1 cellular context compared by ENCODE assay signal in the genomic region with DNA sequence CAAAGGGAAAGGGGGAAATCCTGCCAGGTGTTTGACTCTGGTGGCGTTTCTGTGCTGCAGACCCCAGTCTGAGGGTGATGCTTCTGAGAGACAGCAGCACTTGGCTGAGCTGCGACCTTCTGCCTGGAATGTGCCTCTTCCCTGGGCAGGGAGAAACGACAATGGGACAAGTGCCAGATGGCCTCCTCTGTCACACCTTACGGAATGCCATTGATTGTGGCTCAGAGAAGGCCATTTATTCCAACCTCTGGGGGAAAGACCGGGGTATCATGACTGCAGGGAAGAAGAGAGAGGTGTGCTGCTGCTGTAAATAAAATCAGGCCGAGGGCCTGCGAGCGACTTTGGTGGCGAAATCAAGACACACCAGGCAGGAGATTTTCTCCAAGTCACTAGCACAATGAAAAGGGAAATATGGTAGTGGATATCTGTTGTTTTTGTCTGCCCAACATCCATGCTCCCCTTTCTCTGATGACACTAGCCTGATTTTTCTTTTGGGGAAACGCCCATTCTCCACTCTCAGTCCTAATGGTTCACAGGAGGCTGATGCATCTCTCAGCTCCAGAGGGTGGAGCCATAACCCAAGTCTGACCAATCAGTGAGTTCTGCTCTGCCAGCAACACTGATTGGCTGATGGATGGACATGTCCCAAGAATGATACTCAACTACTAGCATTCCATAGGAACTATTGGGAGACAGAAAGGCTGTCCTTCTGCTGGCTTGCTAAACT.
TF ChIP-seq lines count a peak whose summit lies in the region.

No MANE protein-coding gene starts in this region.

TF ChIP-seq in GM23338, 12 proteins besides CTCF, POLR2A, EP300 and RAD21 (continued from another document):
- TF ChIP-seq, protein P1, sequence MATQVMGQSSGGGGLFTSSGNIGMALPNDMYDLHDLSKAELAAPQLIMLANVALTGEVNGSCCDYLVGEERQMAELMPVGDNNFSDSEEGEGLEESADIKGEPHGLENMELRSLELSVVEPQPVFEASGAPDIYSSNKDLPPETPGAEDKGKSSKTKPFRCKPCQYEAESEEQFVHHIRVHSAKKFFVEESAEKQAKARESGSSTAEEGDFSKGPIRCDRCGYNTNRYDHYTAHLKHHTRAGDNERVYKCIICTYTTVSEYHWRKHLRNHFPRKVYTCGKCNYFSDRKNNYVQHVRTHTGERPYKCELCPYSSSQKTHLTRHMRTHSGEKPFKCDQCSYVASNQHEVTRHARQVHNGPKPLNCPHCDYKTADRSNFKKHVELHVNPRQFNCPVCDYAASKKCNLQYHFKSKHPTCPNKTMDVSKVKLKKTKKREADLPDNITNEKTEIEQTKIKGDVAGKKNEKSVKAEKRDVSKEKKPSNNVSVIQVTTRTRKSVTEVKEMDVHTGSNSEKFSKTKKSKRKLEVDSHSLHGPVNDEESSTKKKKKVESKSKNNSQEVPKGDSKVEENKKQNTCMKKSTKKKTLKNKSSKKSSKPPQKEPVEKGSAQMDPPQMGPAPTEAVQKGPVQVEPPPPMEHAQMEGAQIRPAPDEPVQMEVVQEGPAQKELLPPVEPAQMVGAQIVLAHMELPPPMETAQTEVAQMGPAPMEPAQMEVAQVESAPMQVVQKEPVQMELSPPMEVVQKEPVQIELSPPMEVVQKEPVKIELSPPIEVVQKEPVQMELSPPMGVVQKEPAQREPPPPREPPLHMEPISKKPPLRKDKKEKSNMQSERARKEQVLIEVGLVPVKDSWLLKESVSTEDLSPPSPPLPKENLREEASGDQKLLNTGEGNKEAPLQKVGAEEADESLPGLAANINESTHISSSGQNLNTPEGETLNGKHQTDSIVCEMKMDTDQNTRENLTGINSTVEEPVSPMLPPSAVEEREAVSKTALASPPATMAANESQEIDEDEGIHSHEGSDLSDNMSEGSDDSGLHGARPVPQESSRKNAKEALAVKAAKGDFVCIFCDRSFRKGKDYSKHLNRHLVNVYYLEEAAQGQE (IDR thresholded peaks at IDR 0.05; ENCODE audit: unreplicated experiment) = no peak
- no peak for TF ChIP-seq EZH2phosphoT487 (IDR thresholded peaks at IDR 0.05; ENCODE audit: unreplicated experiment)
- TF ChIP-seq EZH2 (IDR thresholded peaks at IDR 0.05; ENCODE audit: low read depth, unreplicated experiment) = no peak
- TF ChIP-seq CREB1 (CRISPR knock-in tag; IDR thresholded peaks at IDR 0.05; ENCODE audit: low read depth) = no peak
